Comparison of ENCODE assay signal across 13 cellular contexts in the genomic region with DNA sequence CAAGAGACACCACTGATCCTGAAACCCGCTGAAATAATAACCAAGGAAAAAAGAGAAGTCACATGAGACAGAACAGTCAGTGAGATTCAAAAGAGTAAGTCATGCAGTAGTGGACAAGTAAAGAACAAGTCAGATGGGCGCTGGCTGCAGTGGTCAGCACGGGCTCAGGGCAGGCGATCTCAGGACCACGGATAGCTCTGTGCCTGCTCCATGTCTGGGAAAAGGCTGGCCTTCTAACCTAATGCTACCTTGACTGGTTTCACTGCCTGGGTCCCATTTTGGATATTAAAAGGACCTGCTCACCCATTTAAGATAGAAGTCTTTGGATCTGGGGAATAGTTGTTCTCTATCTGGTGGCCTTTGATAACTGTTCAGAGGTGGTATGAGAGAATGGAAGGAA.
A peak's percentile ranks its signal among the peaks of the same experiment; 100 is the strongest.
DNase-seq lines count a peak whose midpoint lies in the region; ATAC-seq and TF ChIP-seq lines count a peak whose summit lies in the region.
"Had no signal": no experiment of that assay in that cellular context is flagged by ENCODE, and none has a peak within 500 bp of the region (broad histone marks: within the 10 kb centered on the region; RNA-seq: fewer than 3 reads in every experiment).

No MANE protein-coding gene starts in this region.

- no peaks in the 10 kb centered on the region for H3K79me2 ChIP-seq in hepatocyte

- intact Hi-C loops in MCF 10A (cut with micrococcal nuclease), result no loop called here
- intact Hi-C loops in breast epithelium (cut with DNase I; ENCODE audit: low total_unique reads), result no loop called here
- intact Hi-C loops in thyroid gland (cut with DNase I), result no loop called here

- no peak overlapping the region for H2AFZ ChIP-seq in hepatocyte

- H3K9me3 Mint-ChIP-seq in MCF 10A (ENCODE audit: unreplicated experiment), result no peaks in the 10 kb centered on the region
- no peaks in the 10 kb centered on the region for H3K9me3 Mint-ChIP-seq in WTC11

- H3K4me1 ChIP-seq in breast epithelium (no peaks in the 10 kb centered on the region), hepatocyte (ENCODE audit: insufficient read depth) (no peaks in the 10 kb centered on the region), thyroid gland (peaks cover 9 to 21% of the 10 kb centered on the region in 2 donors)

- peaks cover 37% of the 10 kb centered on the region for H3K27me3 Mint-ChIP-seq in MCF 10A (ENCODE audit: insufficient read depth, unreplicated experiment)
- no peaks in the 10 kb centered on the region for H3K27me3 Mint-ChIP-seq in WTC11 (ENCODE audit: low read depth)

- no peak overlapping the region for H3K4me2 ChIP-seq in hepatocyte

- no TSS peak for BruUV-seq in MCF 10A (replicated peaks; lab: Mats Ljungman, UMichigan)

- CTCF ChIA-PET in MCF 10A (lab: Yijun Ruan, JAX) (no interaction called here), WTC11 (lab: Charles Lee) (interaction anchor here (1.3 to 1.6 kb wide), 2 partner anchors 146 to 326 kb away, joined by 4 to 7 read pairs; no protein-coding TSS in a partner anchor)

- H3K9me2 ChIP-seq in hepatocyte (replicated peaks; ENCODE audit: insufficient read depth), result no peaks in the 10 kb centered on the region

- H3K27ac Mint-ChIP-seq in MCF 10A (ENCODE audit: low read depth, unreplicated experiment) (no peak overlapping the region), WTC11 (no peak overlapping the region)
- H3K27ac Mint-ChIP-seq: activated CD8-positive, alpha-beta T cell treated with anti-CD3 and anti-CD28 coated beads, Interleukin-2, amount 10 ng/mL, durations not matched to agents 7 days and 5 days had no signal

- H3K36me3 Mint-ChIP-seq in MCF 10A (ENCODE audit: insufficient read depth, unreplicated experiment), result no peaks in the 10 kb centered on the region
- H3K36me3 Mint-ChIP-seq in WTC11, result no peaks in the 10 kb centered on the region

- H3K27ac ChIP-seq in breast epithelium, result no peak overlapping the region
- no peak overlapping the region for H3K27ac ChIP-seq in hepatocyte
- peak overlapping the region; percentile 32 to 61 (median 54) for H3K27ac ChIP-seq in thyroid gland
- H3K27ac ChIP-seq: epithelial cell of prostate had no signal

- H4K20me1 ChIP-seq in hepatocyte (ENCODE audit: insufficient read depth, poor library complexity, severe bottlenecking), result no peaks in the 10 kb centered on the region

- TF ChIP-seq POLR2A in breast epithelium (IDR thresholded peaks at IDR 0.05), result no peak
- no peak for TF ChIP-seq POLR2A in thyroid gland (IDR thresholded peaks at IDR 0.05)

- POLR2A ChIA-PET in MCF 10A (lab: Yijun Ruan, JAX), result interaction anchor here (0.6 kb wide), 1 partner anchor 320 kb away, joined by 3 read pairs; no protein-coding TSS in a partner anchor
- POLR2A ChIA-PET in WTC11 (lab: Charles Lee), result no interaction called here

- 9% methylated on average over 5 of the region's 5 CpGs for WGBS in hepatocyte (ENCODE audit: low lambda C conversion rate, missing lambda C conversion rate)
- 18 to 22% methylated on average over 5 of the region's 5 CpGs for WGBS in thyroid gland, 2 donors

- no peaks in the 10 kb centered on the region for H3K4me1 Mint-ChIP-seq in MCF 10A (ENCODE audit: insufficient read depth, unreplicated experiment)
- peaks cover 13% of the 10 kb centered on the region for H3K4me1 Mint-ChIP-seq in WTC11

- H3K36me3 ChIP-seq in breast epithelium (no peaks in the 10 kb centered on the region), hepatocyte (replicated peaks; ENCODE audit: insufficient read depth, low read depth) (no peaks in the 10 kb centered on the region), thyroid gland (no peaks in the 10 kb centered on the region)

- TF ChIP-seq CTCF in MCF 10A (IDR thresholded peaks at IDR 0.05; ENCODE audit: unreplicated experiment), result no peak
- no peak for TF ChIP-seq CTCF in breast epithelium (IDR thresholded peaks at IDR 0.05)
- TF ChIP-seq CTCF in WTC11 (IDR thresholded peaks at IDR 0.05), result no peak
- no peak for TF ChIP-seq CTCF in hepatocyte (IDR thresholded peaks at IDR 0.05; ENCODE audit: poor library complexity)
- no peak for TF ChIP-seq CTCF in thyroid gland (IDR thresholded peaks at IDR 0.05)

- peak; percentile 91 for ATAC-seq in WTC11
- no peak for ATAC-seq in HG03354 (IDR thresholded peaks at IDR 0.05; ENCODE audit: poor library complexity, severe bottlenecking, unreplicated experiment)
- ATAC-seq: activated CD8-positive, alpha-beta T cell treated with anti-CD3 and anti-CD28 coated beads, Interleukin-2, amount 10 ng/mL, durations not matched to agents 7 days and 5 days had no signal

- peak; percentile 45 for DNase-seq in MCF 10A (ENCODE audit: unreplicated experiment)
- no peak for DNase-seq in breast epithelium (ENCODE audit: low spot score in 2 of 2)
- DNase-seq in WTC11 (ENCODE audit: low spot score), result peak; percentile 60
- DNase-seq in hepatocyte (ENCODE audit: low spot score), result peak; percentile 64
- DNase-seq in thyroid gland, result peak; percentile 71 to 80
- no peak for DNase-seq in NCI-H2081 treated with DMSO at 0.1 percent for 48 hours (lab: John Stamatoyannopoulos, UW)
- DNase-seq in HuH-7.5 (ENCODE audit: low spot score), result no peak
- DNase-seq: 8988T; activated CD8-positive, alpha-beta T cell treated with anti-CD3 and anti-CD28 coated beads, Interleukin-2, amount 10 ng/mL, durations not matched to agents 7 days and 5 days; left cardiac atrium; NCI-H2171 treated with DMSO at 0.1 percent for 48 hours had no signal

- H3K9me3 ChIP-seq in breast epithelium, result no peaks in the 10 kb centered on the region
- no peaks in the 10 kb centered on the region for H3K9me3 ChIP-seq in hepatocyte (ENCODE audit: low read depth)
- H3K9me3 ChIP-seq in thyroid gland, result no peaks in the 10 kb centered on the region

- H3K4me3 Mint-ChIP-seq in MCF 10A (ENCODE audit: unreplicated experiment), result no peak overlapping the region
- no peak overlapping the region for H3K4me3 Mint-ChIP-seq in WTC11
- H3K4me3 Mint-ChIP-seq: activated CD8-positive, alpha-beta T cell treated with anti-CD3 and anti-CD28 coated beads, Interleukin-2, amount 10 ng/mL, durations not matched to agents 7 days and 5 days had no signal

- H3K27me3 ChIP-seq in breast epithelium (peaks cover 0 to 5% of the 10 kb centered on the region in 2 donors), hepatocyte (no peaks in the 10 kb centered on the region), thyroid gland (no peaks in the 10 kb centered on the region)

- H3K4me3 ChIP-seq in breast epithelium, result no peak overlapping the region
- H3K4me3 ChIP-seq in hepatocyte, result no peak overlapping the region
- H3K4me3 ChIP-seq in thyroid gland (replicated peaks in 1 of 3), result no peak overlapping the region

TF ChIP-seq in WTC11, 78 proteins besides CTCF, POLR2A, EP300 and RAD21 (continues in another document):
- TF ChIP-seq, protein P1, sequence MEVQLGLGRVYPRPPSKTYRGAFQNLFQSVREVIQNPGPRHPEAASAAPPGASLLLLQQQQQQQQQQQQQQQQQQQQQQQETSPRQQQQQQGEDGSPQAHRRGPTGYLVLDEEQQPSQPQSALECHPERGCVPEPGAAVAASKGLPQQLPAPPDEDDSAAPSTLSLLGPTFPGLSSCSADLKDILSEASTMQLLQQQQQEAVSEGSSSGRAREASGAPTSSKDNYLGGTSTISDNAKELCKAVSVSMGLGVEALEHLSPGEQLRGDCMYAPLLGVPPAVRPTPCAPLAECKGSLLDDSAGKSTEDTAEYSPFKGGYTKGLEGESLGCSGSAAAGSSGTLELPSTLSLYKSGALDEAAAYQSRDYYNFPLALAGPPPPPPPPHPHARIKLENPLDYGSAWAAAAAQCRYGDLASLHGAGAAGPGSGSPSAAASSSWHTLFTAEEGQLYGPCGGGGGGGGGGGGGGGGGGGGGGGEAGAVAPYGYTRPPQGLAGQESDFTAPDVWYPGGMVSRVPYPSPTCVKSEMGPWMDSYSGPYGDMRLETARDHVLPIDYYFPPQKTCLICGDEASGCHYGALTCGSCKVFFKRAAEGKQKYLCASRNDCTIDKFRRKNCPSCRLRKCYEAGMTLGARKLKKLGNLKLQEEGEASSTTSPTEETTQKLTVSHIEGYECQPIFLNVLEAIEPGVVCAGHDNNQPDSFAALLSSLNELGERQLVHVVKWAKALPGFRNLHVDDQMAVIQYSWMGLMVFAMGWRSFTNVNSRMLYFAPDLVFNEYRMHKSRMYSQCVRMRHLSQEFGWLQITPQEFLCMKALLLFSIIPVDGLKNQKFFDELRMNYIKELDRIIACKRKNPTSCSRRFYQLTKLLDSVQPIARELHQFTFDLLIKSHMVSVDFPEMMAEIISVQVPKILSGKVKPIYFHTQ (CRISPR knock-in tag; IDR thresholded peaks at IDR 0.05), result no peak
- TF ChIP-seq ZNF416 (CRISPR knock-in tag; IDR thresholded peaks at IDR 0.05), result no peak
- TF ChIP-seq TEAD4 (CRISPR knock-in tag; IDR thresholded peaks at IDR 0.05), result peak; percentile 58; the same call in 1 of the 2 replicates
- TF ChIP-seq ETV6 (CRISPR knock-in tag; IDR thresholded peaks at IDR 0.05), result 0 out of 2 replicates have a peak, but pooled peaks have one; percentile 33
- no peak for TF ChIP-seq CREB1 (CRISPR knock-in tag; IDR thresholded peaks at IDR 0.05)
- TF ChIP-seq ELF4 (CRISPR knock-in tag; IDR thresholded peaks at IDR 0.05; ENCODE audit: low read depth), result no peak
- TF ChIP-seq TEAD1 (CRISPR knock-in tag; IDR thresholded peaks at IDR 0.05), result peak; percentile 52; the same call in 1 of the 2 replicates
- 0 out of 2 replicates have a peak, but pooled peaks have one; percentile 65 for TF ChIP-seq SMAD4 (CRISPR knock-in tag; IDR thresholded peaks at IDR 0.05)
- TF ChIP-seq, protein P2, sequence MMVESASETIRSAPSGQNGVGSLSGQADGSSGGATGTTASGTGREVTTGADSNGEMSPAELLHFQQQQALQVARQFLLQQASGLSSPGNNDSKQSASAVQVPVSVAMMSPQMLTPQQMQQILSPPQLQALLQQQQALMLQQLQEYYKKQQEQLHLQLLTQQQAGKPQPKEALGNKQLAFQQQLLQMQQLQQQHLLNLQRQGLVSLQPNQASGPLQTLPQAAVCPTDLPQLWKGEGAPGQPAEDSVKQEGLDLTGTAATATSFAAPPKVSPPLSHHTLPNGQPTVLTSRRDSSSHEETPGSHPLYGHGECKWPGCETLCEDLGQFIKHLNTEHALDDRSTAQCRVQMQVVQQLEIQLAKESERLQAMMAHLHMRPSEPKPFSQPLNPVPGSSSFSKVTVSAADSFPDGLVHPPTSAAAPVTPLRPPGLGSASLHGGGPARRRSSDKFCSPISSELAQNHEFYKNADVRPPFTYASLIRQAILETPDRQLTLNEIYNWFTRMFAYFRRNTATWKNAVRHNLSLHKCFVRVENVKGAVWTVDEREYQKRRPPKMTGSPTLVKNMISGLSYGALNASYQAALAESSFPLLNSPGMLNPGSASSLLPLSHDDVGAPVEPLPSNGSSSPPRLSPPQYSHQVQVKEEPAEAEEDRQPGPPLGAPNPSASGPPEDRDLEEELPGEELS (CRISPR knock-in tag; IDR thresholded peaks at IDR 0.05), result peak; percentile 38; the same call in 1 of the 2 replicates
- 0 out of 2 replicates have a peak, but pooled peaks have one; percentile 48 for TF ChIP-seq TP53 (CRISPR knock-in tag; IDR thresholded peaks at IDR 0.05)
- TF ChIP-seq NR3C1 (CRISPR knock-in tag; conservative IDR thresholded peaks at IDR 0.05; ENCODE audit: low read depth), result no peak

Comparison
In these comparisons a context has a peak if more than half of its experiments do, and no peak if none do; other contexts are left out.
1. DNase-seq: peak in MCF 10A (single experiment), WTC11 (single experiment), hepatocyte (single experiment) and thyroid gland (2 of 2); none in breast epithelium (0 of 2), NCI-H2081 treated with DMSO at 0.1 percent for 48 hours (single experiment) and HuH-7.5 (single experiment).
2. H3K27ac ChIP-seq: peak in thyroid gland (3 of 3); none in breast epithelium (0 of 2) and hepatocyte (single experiment).